1 cellular context compared by ENCODE assay signal in the genomic region with DNA sequence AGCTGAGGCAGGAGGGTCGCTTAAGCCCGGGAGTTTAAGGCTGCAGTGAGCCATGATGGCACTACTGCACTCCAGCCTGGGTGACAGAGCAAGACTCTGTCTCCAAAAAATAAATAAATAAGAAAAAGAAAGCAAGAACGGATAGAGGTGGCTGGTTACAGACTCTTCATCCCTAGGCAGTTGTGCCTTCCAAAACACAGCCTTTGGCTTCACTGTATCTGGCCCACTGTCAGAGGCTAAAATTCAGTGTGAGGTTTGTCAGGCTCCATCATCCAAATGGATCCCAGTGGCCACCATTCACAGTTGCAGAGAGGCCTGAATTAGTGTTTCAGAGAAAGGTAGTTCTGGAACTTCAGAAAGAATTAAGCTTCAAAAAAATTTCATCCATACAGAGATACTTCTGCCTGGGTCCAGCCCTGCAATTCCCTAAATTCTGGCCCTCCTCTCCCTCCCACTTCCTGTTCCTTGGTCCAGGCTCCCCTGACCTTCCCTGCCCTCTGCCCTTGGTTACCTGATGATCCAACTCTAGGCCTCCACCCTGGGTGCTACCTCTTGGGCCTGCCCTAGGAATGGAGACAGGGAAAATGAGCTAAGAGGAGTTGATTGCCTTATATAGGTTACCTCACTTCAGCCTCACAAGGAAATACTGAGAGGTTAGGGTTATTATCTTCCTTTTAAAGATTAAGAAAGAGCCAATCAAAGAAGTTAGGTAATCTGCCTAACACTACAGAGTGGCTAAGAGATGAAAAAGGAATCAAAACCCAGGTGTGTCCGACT.
TF ChIP-seq lines count a peak whose summit lies in the region.

No MANE protein-coding gene starts in this region.

TF ChIP-seq in IMR-90, 13 proteins besides CTCF, POLR2A, EP300 and RAD21:
- no peak for TF ChIP-seq MAZ (IDR thresholded peaks at IDR 0.05; ENCODE audit: borderline replicate concordance, low read depth, low read length)
- TF ChIP-seq MAFK (IDR thresholded peaks at IDR 0.05; ENCODE audit: low read depth, low read length): no peak
- no peak for TF ChIP-seq RCOR1 (IDR thresholded peaks at IDR 0.05; ENCODE audit: insufficient replicate concordance, low read length)
TF ChIP-seq in IMR-90: peak in this region for 0.
